Comparison of ENCODE assay signal across 26 cellular contexts in the genomic region with DNA sequence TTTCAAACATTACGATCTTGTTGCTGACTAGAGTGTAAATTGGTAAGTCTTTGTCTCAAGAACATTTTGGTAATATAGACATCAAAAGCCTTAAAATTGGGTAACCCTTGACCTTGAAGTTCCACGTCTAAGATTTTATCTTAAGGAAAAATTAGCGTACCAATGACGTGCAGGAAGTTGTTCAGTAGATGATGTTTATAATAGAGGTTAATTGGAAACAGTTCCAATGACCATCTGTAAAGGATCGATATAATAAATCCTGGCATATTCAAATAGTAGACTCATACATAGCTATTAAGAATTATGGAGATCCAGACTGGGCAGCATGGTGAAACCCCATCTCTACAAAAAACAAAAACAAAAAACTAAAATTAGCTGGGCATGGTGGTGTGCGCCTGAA.
"Had no signal": no experiment of that assay in that cellular context is flagged by ENCODE, and none has a peak within 500 bp of the region (broad histone marks: within the 10 kb centered on the region; RNA-seq: fewer than 3 reads in every experiment).

No MANE protein-coding gene starts in this region.

- DNase-seq: colonic mucosa; cortex of kidney; dermis blood vessel endothelial cell; dorsolateral prefrontal cortex; effector CD4-positive, alpha-beta T cell; effector CD8-positive, alpha-beta T cell; effector memory CD4-positive, alpha-beta T cell; effector memory CD8-positive, alpha-beta T cell; endodermal cell; erythroblast; esophagus squamous epithelium; foreskin fibroblast; foreskin keratinocyte; foreskin melanocyte; gastrocnemius medialis; glutamatergic neuron; head of caudate nucleus; heart left ventricle; heart right ventricle had no signal

- H3K27ac ChIP-seq: colonic mucosa, coronary artery, dorsolateral prefrontal cortex, epithelial cell of prostate, esophagus muscularis mucosa, esophagus squamous epithelium, foreskin keratinocyte, gastrocnemius medialis, gastroesophageal sphincter, heart left ventricle, hepatocyte had no signal

- H3K4me3 Mint-ChIP-seq: dendritic cell treated with granulocyte-macrophage colony-stimulating factor and Interleukin-4, amounts not matched to agents 40 ng/mL and 50 ng/mL, for 4 days; effector memory CD8-positive, alpha-beta T cell; endodermal cell had no signal

- H3K9me3 ChIP-seq: colonic mucosa, esophagus muscularis mucosa, esophagus squamous epithelium, gastrocnemius medialis, gastroesophageal sphincter, heart left ventricle, heart right ventricle had no signal

- H3K4me1 ChIP-seq: foreskin keratinocyte had no signal

- H2AFZ ChIP-seq: hepatocyte had no signal

- H3K27me3 Mint-ChIP-seq: effector memory CD8-positive, alpha-beta T cell had no signal

- H3K27ac Mint-ChIP-seq: dendritic cell treated with granulocyte-macrophage colony-stimulating factor and Interleukin-4, amounts not matched to agents 40 ng/mL and 50 ng/mL, for 4 days; endodermal cell had no signal

- H3K4me2 ChIP-seq: hepatocyte had no signal

- ATAC-seq: effector memory CD8-positive, alpha-beta T cell; esophagus mucosa; foreskin keratinocyte; gastrocnemius medialis; gastroesophageal sphincter; heart left ventricle; heart right ventricle had no signal

- H3K27me3 ChIP-seq: colonic mucosa, dorsolateral prefrontal cortex, esophagus muscularis mucosa, esophagus squamous epithelium, foreskin keratinocyte, gastrocnemius medialis, gastroesophageal sphincter, heart left ventricle, heart right ventricle, hepatocyte had no signal

- H3K36me3 ChIP-seq: colonic mucosa, esophagus muscularis mucosa, esophagus squamous epithelium, gastrocnemius medialis, gastroesophageal sphincter, heart left ventricle, heart right ventricle had no signal

- H3K4me3 ChIP-seq: colonic mucosa, coronary artery, dorsolateral prefrontal cortex, esophagus muscularis mucosa, esophagus squamous epithelium, gastrocnemius medialis, gastroesophageal sphincter, heart left ventricle, heart right ventricle, hepatocyte had no signal
